9 cellular contexts compared by ENCODE assay signal in genomic region chr20:49484180-49485140, GRCh38. TPM values are rescaled to one million over a fixed set of nuclear protein-coding genes. Genes with fewer than 3 reads are reported as not detected.
DNase-seq lines count a peak whose midpoint lies in the region; ATAC-seq, FAIRE-seq and TF ChIP-seq lines count a peak whose summit lies in the region.
"Had no signal": no experiment of that assay in that cellular context is flagged by ENCODE, and none has a peak within 500 bp of the region (broad histone marks: within the 10 kb centered on the region; RNA-seq: fewer than 3 reads in every experiment).

No MANE protein-coding gene starts in this region.

- no peak overlapping the region for H3K27ac ChIP-seq in keratinocyte (ENCODE audit: control insufficient read depth, insufficient read depth, low read length)

- H3K27me3 Mint-ChIP-seq in central memory CD8-positive, alpha-beta T cell = peaks cover 79% of the 10 kb centered on the region

- H2AFZ ChIP-seq in keratinocyte (ENCODE audit: control insufficient read depth, low read length) = peak overlapping the region; percentile 80

- H3K9ac ChIP-seq in keratinocyte (ENCODE audit: control insufficient read depth, extremely low read depth, insufficient read depth, low read length) = no peak overlapping the region

- peaks cover 3% of the 10 kb centered on the region for H3K36me3 Mint-ChIP-seq in central memory CD8-positive, alpha-beta T cell (ENCODE audit: insufficient read depth)

- H4K20me1 ChIP-seq in keratinocyte (ENCODE audit: control insufficient read depth, extremely low read depth, insufficient read depth, low read length) = no peaks in the 10 kb centered on the region

- peaks cover 3% of the 10 kb centered on the region for H3K4me1 ChIP-seq in keratinocyte (ENCODE audit: control insufficient read depth, extremely low read depth, insufficient read depth, low read length)

- no peaks in the 10 kb centered on the region for H3K79me2 ChIP-seq in keratinocyte (ENCODE audit: control insufficient read depth, insufficient read depth, low read length)

- H3K9me1 ChIP-seq in keratinocyte (ENCODE audit: control insufficient read depth, extremely low read depth, insufficient read depth, low read length) = no peaks in the 10 kb centered on the region

- H3K9me3 Mint-ChIP-seq in central memory CD8-positive, alpha-beta T cell = peaks cover 4% of the 10 kb centered on the region

- peaks cover 7% of the 10 kb centered on the region for H3K4me1 Mint-ChIP-seq in central memory CD8-positive, alpha-beta T cell

- dilution Hi-C loops in keratinocyte (cut with MboI; ENCODE audit: extremely low pct_ligation_motif_present, low sequenced_read_pairs) = no loop called here

- H3K4me3 ChIP-seq in keratinocyte (ENCODE audit: control insufficient read depth in 2 of 3, extremely low read depth in 1 of 3, insufficient read depth in 2 of 3, low read depth in 1 of 3, low read length in 3 of 3) = peak overlapping the region; percentile 30 to 57 (median 51)

- H3K4me3 Mint-ChIP-seq in central memory CD8-positive, alpha-beta T cell = peak overlapping the region; percentile 75

- intact Hi-C loops in Right ventricle myocardium inferior (cut with DNase I) = loop anchor here (1.0 kb wide), 2 partner anchors 100 to 150 kb away; no protein-coding TSS in a partner anchor
- intact Hi-C loops in cardiac septum (cut with DNase I) = loop anchor here (1.0 to 2.0 kb wide), 2 partner anchors 99 to 152 kb away; no protein-coding TSS in a partner anchor

- DNase-seq in Right ventricle myocardium inferior (ENCODE audit: missing footprints) = peak; percentile 89
- no peak for DNase-seq in cardiac septum (ENCODE audit: low spot score)
- DNase-seq in NCI-H2171 treated with DMSO at 0.1 percent for 48 hours (lab: John Stamatoyannopoulos, UW) = peak; percentile 90
- peak; percentile 24 to 42 for DNase-seq in central memory CD8-positive, alpha-beta T cell (ENCODE audit: low spot score in 2 of 2)
- DNase-seq in keratinocyte (ENCODE audit: low read depth, low spot score) = no peak
- DNase-seq in stimulated activated CD4-positive, alpha-beta T cell treated with anti-CD3 and anti-CD28 coated beads, Interleukin-12 subunit alpha, Interleukin-12 subunit beta, amount 100 ng/mL, for 24 hours (ENCODE audit: low read depth in 2 of 2) = peak; percentile 35 to 68
- DNase-seq: DND-41 had no signal

- H3K27ac Mint-ChIP-seq in central memory CD8-positive, alpha-beta T cell (ENCODE audit: low read depth) = peak overlapping the region; percentile 38

- ATAC-seq in Right ventricle myocardium inferior (peak; percentile 87), HG02938 (IDR thresholded peaks at IDR 0.05; ENCODE audit: unreplicated experiment) (no peak)
- peak; percentile 80 to 89 for ATAC-seq in activated CD4-positive, CD25-positive, alpha-beta regulatory T cell treated with anti-CD3 and anti-CD28 coated beads, Interleukin-2, amount 50 U/mL, for 24 hours
- ATAC-seq in central memory CD8-positive, alpha-beta T cell (replicated peaks; ENCODE audit: extremely low read depth, poor library complexity, severe bottlenecking) = peak; percentile 85

- no peaks in the 10 kb centered on the region for H3K9me3 ChIP-seq in keratinocyte (ENCODE audit: control insufficient read depth, low read depth, low read length)

- no peak for FAIRE-seq in keratinocyte (lab: Jason Lieb, UNC)

- H3K4me2 ChIP-seq in keratinocyte (ENCODE audit: control insufficient read depth, extremely low read depth, insufficient read depth, low read depth, low read length) = peak overlapping the region; percentile 85

- peaks cover 52% of the 10 kb centered on the region for H3K27me3 ChIP-seq in keratinocyte (ENCODE audit: control insufficient read depth, extremely low read depth, insufficient read depth, low read length)

- TF ChIP-seq CTCF in keratinocyte (optimal IDR thresholded peaks at IDR 0.05 in 1 of 3, IDR thresholded peaks at IDR 0.05 in 1 of 3, conservative IDR thresholded peaks at IDR 0.05 in 1 of 3; ENCODE audit: extremely low read depth in 1 of 3, insufficient read depth in 2 of 3, low read length in 3 of 3) = peak; percentile 48 to 93 (median 83)

- no peaks in the 10 kb centered on the region for H3K36me3 ChIP-seq in keratinocyte (ENCODE audit: control insufficient read depth in 2 of 2, extremely low read depth in 1 of 2, insufficient read depth in 2 of 2, low read length in 2 of 2)

RNA-seq across cellular contexts. Expression of gene KCNB1, which starts 2.0 kb away (rescaled TPM):
- total RNA-seq in Right ventricle myocardium inferior = 0.81 TPM
- 0.38 TPM for total RNA-seq in cardiac septum
- 0.03 TPM in 1 of 3 replicates, not detected in the others for polyA plus RNA-seq in keratinocyte
- not detected for polyA plus RNA-seq in keratinocyte (2011; ENCODE audit: low read depth)
- 0.01 and 0.02 TPM in 2 replicates for polyA plus RNA-seq in keratinocyte (2011; cell fraction: cytosol; rRNA removed)
- polyA plus RNA-seq in keratinocyte (2011; cell fraction: nucleus; rRNA removed) = 0.06 and 0.09 TPM in 2 replicates
- polyA plus RNA-seq in keratinocyte (2012; ENCODE audit: low replicate concordance) = 0.03 and 0.52 TPM in 2 replicates
- polyA minus RNA-seq in keratinocyte = 0.03 TPM in 1 of 3 replicates, not detected in the others
- not detected for polyA minus RNA-seq in keratinocyte (2011; cell fraction: cytosol; rRNA and poly(A)+ RNA removed)
- 0.11 TPM in 1 of 2 replicates, not detected in the other for polyA minus RNA-seq in keratinocyte (2011; cell fraction: nucleus; rRNA and poly(A)+ RNA removed)

Comparison
In these comparisons a context has a peak if more than half of its experiments do, and no peak if none do; other contexts are left out.
1. DNase-seq: peak in Right ventricle myocardium inferior (single experiment), NCI-H2171 treated with DMSO at 0.1 percent for 48 hours (single experiment), central memory CD8-positive, alpha-beta T cell (2 of 2) and stimulated activated CD4-positive, alpha-beta T cell treated with anti-CD3 and anti-CD28 coated beads, Interleukin-12 subunit alpha, Interleukin-12 subunit beta, amount 100 ng/mL, for 24 hours (2 of 2); none in cardiac septum (single experiment) and keratinocyte (single experiment).